Comparison of ENCODE assay signal across 1 cellular context in the genomic region with DNA sequence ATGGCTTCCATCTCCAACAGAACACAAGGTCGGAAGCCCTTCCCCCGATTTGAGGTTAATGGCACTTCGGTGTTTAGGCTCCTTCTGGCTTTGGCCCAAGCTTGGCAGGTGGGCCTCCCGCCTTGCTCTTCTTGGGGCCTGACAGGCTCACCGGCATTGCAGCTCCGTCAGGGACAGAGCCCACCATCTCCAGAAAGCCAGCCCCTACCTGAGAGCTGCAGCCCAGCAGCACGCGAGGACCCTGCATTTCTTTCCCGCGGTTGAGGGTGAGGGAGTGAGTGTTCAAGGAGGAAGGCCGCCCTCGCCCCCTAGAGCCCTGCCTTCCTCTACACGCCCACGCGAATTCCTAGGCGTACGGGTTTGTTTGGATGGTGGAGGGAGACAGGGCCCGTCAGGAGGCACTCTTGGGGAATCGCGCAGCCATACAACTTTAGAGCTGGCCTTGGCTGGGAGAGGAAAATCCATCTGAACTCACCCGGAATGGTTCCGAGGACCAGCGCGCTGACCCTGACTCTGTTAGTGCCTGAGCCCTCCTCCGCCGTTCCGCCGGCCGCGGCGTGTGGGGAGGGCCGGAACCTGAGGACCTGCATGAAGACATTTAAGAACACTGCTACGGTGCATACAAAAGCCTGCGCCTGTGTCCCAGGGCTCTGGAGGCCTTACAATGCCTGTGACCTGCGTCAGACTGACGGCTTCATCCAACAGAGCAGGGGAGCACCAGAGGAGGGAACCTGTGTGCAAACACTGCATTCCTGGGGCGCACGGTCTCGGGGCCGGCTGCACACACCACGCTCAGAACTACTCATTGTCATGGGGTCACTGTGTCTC.
TF ChIP-seq lines count a peak whose summit lies in the region.

No MANE protein-coding gene starts in this region.

TF ChIP-seq in K562, 482 proteins besides CTCF, POLR2A, EP300 and RAD21 (continued from another document):
- TF ChIP-seq, protein P1, sequence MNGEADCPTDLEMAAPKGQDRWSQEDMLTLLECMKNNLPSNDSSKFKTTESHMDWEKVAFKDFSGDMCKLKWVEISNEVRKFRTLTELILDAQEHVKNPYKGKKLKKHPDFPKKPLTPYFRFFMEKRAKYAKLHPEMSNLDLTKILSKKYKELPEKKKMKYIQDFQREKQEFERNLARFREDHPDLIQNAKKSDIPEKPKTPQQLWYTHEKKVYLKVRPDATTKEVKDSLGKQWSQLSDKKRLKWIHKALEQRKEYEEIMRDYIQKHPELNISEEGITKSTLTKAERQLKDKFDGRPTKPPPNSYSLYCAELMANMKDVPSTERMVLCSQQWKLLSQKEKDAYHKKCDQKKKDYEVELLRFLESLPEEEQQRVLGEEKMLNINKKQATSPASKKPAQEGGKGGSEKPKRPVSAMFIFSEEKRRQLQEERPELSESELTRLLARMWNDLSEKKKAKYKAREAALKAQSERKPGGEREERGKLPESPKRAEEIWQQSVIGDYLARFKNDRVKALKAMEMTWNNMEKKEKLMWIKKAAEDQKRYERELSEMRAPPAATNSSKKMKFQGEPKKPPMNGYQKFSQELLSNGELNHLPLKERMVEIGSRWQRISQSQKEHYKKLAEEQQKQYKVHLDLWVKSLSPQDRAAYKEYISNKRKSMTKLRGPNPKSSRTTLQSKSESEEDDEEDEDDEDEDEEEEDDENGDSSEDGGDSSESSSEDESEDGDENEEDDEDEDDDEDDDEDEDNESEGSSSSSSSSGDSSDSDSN (IDR thresholded peaks at IDR 0.05; ENCODE audit: borderline replicate concordance in 1 of 2, low read depth in 2 of 2, low read length in 2 of 2), result no peak
